ENCODE assay signal across 9 cellular contexts in genomic region chr10:90319188-90319914, GRCh38.
DNase-seq lines count a peak whose midpoint lies in the region; ATAC-seq and TF ChIP-seq lines count a peak whose summit lies in the region.
"Had no signal": no experiment of that assay in that cellular context is flagged by ENCODE, and none has a peak within 500 bp of the region (broad histone marks: within the 10 kb centered on the region; RNA-seq: fewer than 3 reads in every experiment).

No MANE protein-coding gene starts in this region.

- H3K36me3 Mint-ChIP-seq in activated CD4-positive, alpha-beta memory T cell treated with anti-CD3 and anti-CD28 coated beads for 36 hours: no peaks in the 10 kb centered on the region
- no peaks in the 10 kb centered on the region for H3K36me3 Mint-ChIP-seq in activated CD4-positive, alpha-beta memory T cell treated with anti-CD3 and anti-CD28 coated beads, Interleukin-2, amount 10 ng/mL, durations not matched to agents 7 days and 5 days (ENCODE audit: low read depth)

- no peak overlapping the region for H3K27ac Mint-ChIP-seq in activated CD4-positive, alpha-beta memory T cell treated with anti-CD3 and anti-CD28 coated beads for 36 hours
- no peak overlapping the region for H3K27ac Mint-ChIP-seq in activated CD4-positive, alpha-beta memory T cell treated with anti-CD3 and anti-CD28 coated beads, Interleukin-2, amount 10 ng/mL, durations not matched to agents 7 days and 5 days

- POLR2A ChIA-PET in activated CD4-positive, alpha-beta memory T cell treated with anti-CD3 and anti-CD28 coated beads for 36 hours (lab: Charles Lee): no interaction called here
- POLR2A ChIA-PET in activated CD4-positive, alpha-beta memory T cell treated with anti-CD3 and anti-CD28 coated beads, Interleukin-2, amount 10 ng/mL, durations not matched to agents 7 days and 5 days (lab: Charles Lee): no interaction called here

- TF ChIP-seq CTCF in retinal pigment epithelial cell (conservative IDR thresholded peaks at IDR 0.05; ENCODE audit: low read depth, low read length) (no peak), mucosa of descending colon (IDR thresholded peaks at IDR 0.05) (no peak)

- H3K4me1 ChIP-seq in mucosa of descending colon (ENCODE audit: low read depth): no peaks in the 10 kb centered on the region

- no peaks in the 10 kb centered on the region for H3K9me3 Mint-ChIP-seq in activated CD4-positive, alpha-beta memory T cell treated with anti-CD3 and anti-CD28 coated beads for 36 hours
- no peaks in the 10 kb centered on the region for H3K9me3 Mint-ChIP-seq in activated CD4-positive, alpha-beta memory T cell treated with anti-CD3 and anti-CD28 coated beads, Interleukin-2, amount 10 ng/mL, durations not matched to agents 7 days and 5 days

- H3K27me3 Mint-ChIP-seq in activated CD4-positive, alpha-beta memory T cell treated with anti-CD3 and anti-CD28 coated beads for 36 hours: peaks cover 1% of the 10 kb centered on the region
- no peaks in the 10 kb centered on the region for H3K27me3 Mint-ChIP-seq in activated CD4-positive, alpha-beta memory T cell treated with anti-CD3 and anti-CD28 coated beads, Interleukin-2, amount 10 ng/mL, durations not matched to agents 7 days and 5 days

- H3K4me1 Mint-ChIP-seq in activated CD4-positive, alpha-beta memory T cell treated with anti-CD3 and anti-CD28 coated beads for 36 hours (ENCODE audit: low read depth): no peaks in the 10 kb centered on the region
- no peaks in the 10 kb centered on the region for H3K4me1 Mint-ChIP-seq in activated CD4-positive, alpha-beta memory T cell treated with anti-CD3 and anti-CD28 coated beads, Interleukin-2, amount 10 ng/mL, durations not matched to agents 7 days and 5 days

- no peaks in the 10 kb centered on the region for H3K9me3 ChIP-seq in mucosa of descending colon
- H3K9me3 ChIP-seq: adrenal gland had no signal

- no peak overlapping the region for H3K4me3 Mint-ChIP-seq in activated CD4-positive, alpha-beta memory T cell treated with anti-CD3 and anti-CD28 coated beads for 36 hours
- H3K4me3 Mint-ChIP-seq in activated CD4-positive, alpha-beta memory T cell treated with anti-CD3 and anti-CD28 coated beads, Interleukin-2, amount 10 ng/mL, durations not matched to agents 7 days and 5 days: no peak overlapping the region

- DNase-seq in activated CD4-positive, alpha-beta memory T cell treated with anti-CD3 and anti-CD28 coated beads for 36 hours: peak; percentile 10
- no peak for DNase-seq in activated CD4-positive, alpha-beta memory T cell treated with anti-CD3 and anti-CD28 coated beads, Interleukin-2, amount 10 ng/mL, durations not matched to agents 7 days and 5 days
- DNase-seq in HCEC 1CT (peak; percentile 89), M059J (ENCODE audit: low read depth) (peak; percentile 96), dedifferentiated amniotic fluid mesenchymal stem cell (ENCODE audit: extremely low spot score) (peak; percentile 56), retinal pigment epithelial cell (ENCODE audit: low read depth) (peak; percentile 90), mucosa of descending colon (no peak)
- DNase-seq in central memory CD4-positive, alpha-beta T cell: no peak

- intact Hi-C loops in activated CD4-positive, alpha-beta memory T cell treated with anti-CD3 and anti-CD28 coated beads for 36 hours (cut with micrococcal nuclease): no loop called here
- intact Hi-C loops in mucosa of descending colon (cut with DNase I, micrococcal nuclease): no loop called here

- H3K4me3 ChIP-seq in retinal pigment epithelial cell (ENCODE audit: low read length) (no peak overlapping the region), mucosa of descending colon (no peak overlapping the region)
- H3K4me3 ChIP-seq: adrenal gland had no signal

- H3K36me3 ChIP-seq in mucosa of descending colon (ENCODE audit: low read depth): no peaks in the 10 kb centered on the region
- H3K36me3 ChIP-seq: adrenal gland had no signal

- CTCF ChIA-PET in activated CD4-positive, alpha-beta memory T cell treated with anti-CD3 and anti-CD28 coated beads for 36 hours (lab: Charles Lee): no interaction called here
- CTCF ChIA-PET in activated CD4-positive, alpha-beta memory T cell treated with anti-CD3 and anti-CD28 coated beads, Interleukin-2, amount 10 ng/mL, durations not matched to agents 7 days and 5 days (lab: Charles Lee): no interaction called here

- no peak for ATAC-seq in mucosa of descending colon

Comparison
In these comparisons a context has a peak if more than half of its experiments do, and no peak if none do; other contexts are left out.
1. DNase-seq: peak in activated CD4-positive, alpha-beta memory T cell treated with anti-CD3 and anti-CD28 coated beads for 36 hours (single experiment), HCEC 1CT (single experiment), M059J (single experiment), dedifferentiated amniotic fluid mesenchymal stem cell (single experiment) and retinal pigment epithelial cell (single experiment); none in activated CD4-positive, alpha-beta memory T cell treated with anti-CD3 and anti-CD28 coated beads, Interleukin-2, amount 10 ng/mL, durations not matched to agents 7 days and 5 days (single experiment), mucosa of descending colon (0 of 3) and central memory CD4-positive, alpha-beta T cell (single experiment).